Comparison of ENCODE assay signal across 15 cellular contexts in the genomic region with DNA sequence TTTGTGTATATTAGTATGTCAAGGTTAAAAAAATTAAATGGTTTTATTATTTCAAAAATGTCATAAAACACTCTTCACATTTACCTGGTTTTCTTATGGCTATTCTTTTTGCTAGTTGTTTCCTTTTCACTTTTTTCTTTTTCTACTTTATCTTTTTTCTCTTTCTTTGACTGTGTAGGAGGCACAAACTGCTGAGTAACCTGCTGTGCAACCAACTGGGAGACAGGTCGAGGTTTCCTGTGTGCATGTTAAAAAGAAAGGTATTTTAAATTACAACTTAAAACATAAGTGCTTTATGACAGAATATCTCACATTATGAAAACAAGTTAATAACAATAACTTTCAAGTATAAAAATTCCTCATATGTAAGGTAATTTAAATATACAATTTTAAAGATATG. TPM values are rescaled to one million over a fixed set of nuclear protein-coding genes. Genes with fewer than 3 reads are reported as not detected.
DNase-seq lines count a peak whose midpoint lies in the region; ATAC-seq and FAIRE-seq lines count a peak whose summit lies in the region.
"Had no signal": no experiment of that assay in that cellular context is flagged by ENCODE, and none has a peak within 500 bp of the region (broad histone marks: within the 10 kb centered on the region; RNA-seq: fewer than 3 reads in every experiment).

No MANE protein-coding gene starts in this region.

- no peak overlapping the region for H3K4me3 ChIP-seq in naive thymus-derived CD4-positive, alpha-beta T cell (ENCODE audit: low read length)
- H3K4me3 ChIP-seq: PC-9 had no signal

- H3K36me3 Mint-ChIP-seq in activated naive CD4-positive, alpha-beta T cell treated with anti-CD3 and anti-CD28 coated beads, Interleukin-2, amount 50 U/mL, for 24 hours: peaks cover 5% of the 10 kb centered on the region
- H3K36me3 Mint-ChIP-seq in T-helper 2 cell treated with Interferon-gamma antibody and Interleukin-4, amounts not matched to agents 5 μg/mL and 100 μg/mL, for 36 hours (ENCODE audit: low read depth): peaks cover 11% of the 10 kb centered on the region
- H3K36me3 Mint-ChIP-seq in naive thymus-derived CD4-positive, alpha-beta T cell: peaks cover 0 to 27% (median 6%) of the 10 kb centered on the region in 5 donors

- H3K27ac Mint-ChIP-seq in activated naive CD4-positive, alpha-beta T cell treated with anti-CD3 and anti-CD28 coated beads, Interleukin-2, amount 50 U/mL, for 24 hours: peak overlapping the region; percentile 41
- peak overlapping the region; percentile 62 for H3K27ac Mint-ChIP-seq in T-helper 2 cell treated with Interferon-gamma antibody and Interleukin-4, amounts not matched to agents 5 μg/mL and 100 μg/mL, for 36 hours
- peak overlapping the region in 5 of 9 donors; percentile 3 to 87 (median 26) for H3K27ac Mint-ChIP-seq in naive thymus-derived CD4-positive, alpha-beta T cell

- H3K4me1 ChIP-seq in naive thymus-derived CD4-positive, alpha-beta T cell (ENCODE audit: control insufficient read depth in 2 of 2, insufficient read depth in 2 of 2, low read length in 2 of 2): no peaks in the 10 kb centered on the region

- H3K4me3 Mint-ChIP-seq in activated naive CD4-positive, alpha-beta T cell treated with anti-CD3 and anti-CD28 coated beads, Interleukin-2, amount 50 U/mL, for 24 hours: no peak overlapping the region
- no peak overlapping the region for H3K4me3 Mint-ChIP-seq in T-helper 2 cell treated with Interferon-gamma antibody and Interleukin-4, amounts not matched to agents 5 μg/mL and 100 μg/mL, for 36 hours
- H3K4me3 Mint-ChIP-seq in naive thymus-derived CD4-positive, alpha-beta T cell: no peak overlapping the region

- no peak for DNase-seq in activated naive CD4-positive, alpha-beta T cell (lab: John Stamatoyannopoulos, UW)
- DNase-seq in GM18507 (ENCODE audit: extremely low spot score, insufficient read length, low read depth) (no peak), DMS53 (lab: John Stamatoyannopoulos, UW) (no peak), NCI-H82 treated with DMSO at 0.1 percent for 48 hours (lab: John Stamatoyannopoulos, UW; ENCODE audit: unreplicated experiment) (no peak), left lobe of liver (ENCODE audit: low spot score) (no peak)
- DNase-seq in T-helper 2 cell treated with Interferon-gamma antibody and Interleukin-4, amounts not matched to agents 5 μg/mL and 100 μg/mL, for 36 hours (ENCODE audit: low spot score): no peak
- DNase-seq in naive thymus-derived CD4-positive, alpha-beta T cell: no peak
- DNase-seq: KG1, NCI-H1092 treated with DMSO at 0.1 percent for 48 hours, NCI-H1694, NCI-H2107, NCI-H69, PC-9 had no signal

- no peaks in the 10 kb centered on the region for H3K9me3 ChIP-seq in naive thymus-derived CD4-positive, alpha-beta T cell (ENCODE audit: control insufficient read depth in 2 of 3, low read length in 3 of 3)

- no peaks in the 10 kb centered on the region for H3K27me3 Mint-ChIP-seq in activated naive CD4-positive, alpha-beta T cell treated with anti-CD3 and anti-CD28 coated beads, Interleukin-2, amount 50 U/mL, for 24 hours
- H3K27me3 Mint-ChIP-seq in T-helper 2 cell treated with Interferon-gamma antibody and Interleukin-4, amounts not matched to agents 5 μg/mL and 100 μg/mL, for 36 hours (ENCODE audit: low read depth): no peaks in the 10 kb centered on the region
- H3K27me3 Mint-ChIP-seq in naive thymus-derived CD4-positive, alpha-beta T cell: no peaks in the 10 kb centered on the region

- peaks cover 0 to 13% (median 3%) of the 10 kb centered on the region in 3 experiments for H3K36me3 ChIP-seq in naive thymus-derived CD4-positive, alpha-beta T cell (ENCODE audit: control insufficient read depth in 2 of 3, insufficient read depth in 3 of 3, low read length in 3 of 3)

- H3K27ac ChIP-seq in naive thymus-derived CD4-positive, alpha-beta T cell (ENCODE audit: low read depth, low read length): no peak overlapping the region

- no peak for ATAC-seq in naive thymus-derived CD4-positive, alpha-beta T cell
- ATAC-seq in left lobe of liver: no peak

- CTCF ChIA-PET in naive thymus-derived CD4-positive, alpha-beta T cell (lab: Charles Lee): no interaction called here

- peaks cover 35% of the 10 kb centered on the region for H3K4me1 Mint-ChIP-seq in activated naive CD4-positive, alpha-beta T cell treated with anti-CD3 and anti-CD28 coated beads, Interleukin-2, amount 50 U/mL, for 24 hours
- H3K4me1 Mint-ChIP-seq in T-helper 2 cell treated with Interferon-gamma antibody and Interleukin-4, amounts not matched to agents 5 μg/mL and 100 μg/mL, for 36 hours (ENCODE audit: low read depth): peaks cover 17% of the 10 kb centered on the region
- H3K4me1 Mint-ChIP-seq in naive thymus-derived CD4-positive, alpha-beta T cell: peaks cover 4 to 34% (median 22%) of the 10 kb centered on the region in 7 donors

- peaks cover 2% of the 10 kb centered on the region for H3K9me3 Mint-ChIP-seq in activated naive CD4-positive, alpha-beta T cell treated with anti-CD3 and anti-CD28 coated beads, Interleukin-2, amount 50 U/mL, for 24 hours
- H3K9me3 Mint-ChIP-seq in T-helper 2 cell treated with Interferon-gamma antibody and Interleukin-4, amounts not matched to agents 5 μg/mL and 100 μg/mL, for 36 hours: no peaks in the 10 kb centered on the region
- no peaks in the 10 kb centered on the region for H3K9me3 Mint-ChIP-seq in naive thymus-derived CD4-positive, alpha-beta T cell

- H3K27me3 ChIP-seq in naive thymus-derived CD4-positive, alpha-beta T cell (ENCODE audit: control insufficient read depth in 2 of 2, insufficient read depth in 2 of 2, low read length in 2 of 2): no peaks in the 10 kb centered on the region

- POLR2A ChIA-PET in naive thymus-derived CD4-positive, alpha-beta T cell (lab: Charles Lee): no interaction called here

- FAIRE-seq in GM18507 (lab: Jason Lieb, UNC): peak; percentile 9
- FAIRE-seq: H1 had no signal

- intact Hi-C loops in naive thymus-derived CD4-positive, alpha-beta T cell (cut with micrococcal nuclease): loop anchor here in 1 of 2 donors (2.0 kb wide), 1 partner anchor 17 kb away; the partner anchor contains the start of gene GXYLT1

RNA-seq across cellular contexts. Expression of gene GXYLT1, which starts 16.9 kb away (rescaled TPM):
- total RNA-seq in naive thymus-derived CD4-positive, alpha-beta T cell: 1 to 10 TPM; 6.7 to 9.7 (median 7.2) TPM
- 1 to 10 TPM; 2.6 to 2.7 TPM for polyA plus RNA-seq in naive thymus-derived CD4-positive, alpha-beta T cell
- 9.2 TPM for total RNA-seq in left lobe of liver
